In the genomic region with DNA sequence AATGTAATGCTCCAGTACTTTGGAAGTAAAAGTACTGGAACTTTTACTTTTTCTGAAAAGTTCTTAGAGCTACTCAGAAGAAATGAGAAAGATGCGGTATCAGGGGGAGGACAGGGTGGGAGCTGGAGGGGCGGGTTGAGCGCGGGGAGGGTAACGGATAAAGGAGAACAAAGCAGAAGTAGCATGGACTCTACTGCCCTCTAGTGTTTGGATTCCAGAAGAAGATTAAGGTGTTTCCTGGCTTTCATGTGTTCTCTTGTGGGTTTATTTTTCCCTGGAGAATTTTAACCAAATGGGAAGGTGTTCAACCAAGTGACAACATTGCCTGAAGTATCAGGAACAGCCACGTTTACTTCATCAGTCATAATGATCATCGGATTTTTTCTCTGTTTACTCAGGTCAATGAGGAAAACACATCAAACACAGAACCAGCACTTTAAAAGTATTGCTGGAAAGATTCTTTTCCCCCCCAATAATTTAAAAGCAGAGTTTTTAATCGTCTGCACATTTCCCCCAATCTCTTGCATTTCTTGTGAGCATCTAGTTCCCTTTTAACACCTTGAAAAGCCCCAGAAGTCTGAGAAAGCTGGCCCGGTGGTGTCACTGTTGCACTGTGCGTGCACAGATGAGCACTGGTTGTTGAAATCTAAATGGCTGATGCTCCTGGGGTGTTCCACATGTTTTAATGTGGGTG, we compare ENCODE assay signal across 8 cellular contexts.
DNase-seq lines count a peak whose midpoint lies in the region; ATAC-seq and TF ChIP-seq lines count a peak whose summit lies in the region.

No MANE protein-coding gene starts in this region.

- peak; percentile 90 for ATAC-seq in left lobe of liver
- ATAC-seq in stimulated activated naive CD8-positive, alpha-beta T cell treated with anti-CD3 and anti-CD28 coated beads, Interleukin-15, Interleukin-2, amounts not matched to agents 100 U/mL and 50 U/mL, for 24 hours: no peak

- in situ Hi-C loops in GM13976 (cut with MboI; ENCODE audit: low sequenced_read_pairs, unreplicated experiment): no loop called here

- DNase-seq in GM13976 (ENCODE audit: low spot score): peak; percentile 76
- peak; percentile 8 for DNase-seq in HS-27A (ENCODE audit: low read depth)
- peak; percentile 70 for DNase-seq in NCI-H774 (lab: John Stamatoyannopoulos, UW)
- DNase-seq in cerebellar cortex (ENCODE audit: low spot score): peak; percentile 56
- peak; percentile 69 for DNase-seq in left lobe of liver (ENCODE audit: low spot score)
- no peak for DNase-seq in stimulated activated CD4-positive, alpha-beta T cell treated with anti-CD3 and anti-CD28 coated beads, Interleukin-2, amount 100 ng/mL, for 48 hours
- no peak for DNase-seq in stimulated activated naive CD8-positive, alpha-beta T cell treated with anti-CD3 and anti-CD28 coated beads, Interleukin-15, Interleukin-2, amounts not matched to agents 100 U/mL and 50 U/mL, for 24 hours

- peak; percentile 84 for TF ChIP-seq CTCF in 22Rv1 (IDR thresholded peaks at IDR 0.05)
- peak; percentile 55 for TF ChIP-seq CTCF in GM13976 (IDR thresholded peaks at IDR 0.05; ENCODE audit: borderline replicate concordance, control extremely low read depth, extremely low read depth, insufficient read depth, missing control alignments)

- H3K27ac ChIP-seq in 22Rv1: no peak overlapping the region

Comparison
In these comparisons a context has a peak if more than half of its experiments do, and no peak if none do; other contexts are left out.
1. DNase-seq: peak in GM13976 (single experiment), HS-27A (single experiment), NCI-H774 (single experiment), cerebellar cortex (single experiment) and left lobe of liver (single experiment); none in stimulated activated CD4-positive, alpha-beta T cell treated with anti-CD3 and anti-CD28 coated beads, Interleukin-2, amount 100 ng/mL, for 48 hours (0 of 2) and stimulated activated naive CD8-positive, alpha-beta T cell treated with anti-CD3 and anti-CD28 coated beads, Interleukin-15, Interleukin-2, amounts not matched to agents 100 U/mL and 50 U/mL, for 24 hours (single experiment).